In genomic region chr11:62725686-62726085, GRCh38 we compare ENCODE assay signal across 9 cellular contexts. TPM values are rescaled to one million over a fixed set of nuclear protein-coding genes. Genes with fewer than 3 reads are reported as not detected.
DNase-seq lines count a peak whose midpoint lies in the region; ATAC-seq, FAIRE-seq and TF ChIP-seq lines count a peak whose summit lies in the region.
"Had no signal": no experiment of that assay in that cellular context is flagged by ENCODE, and none has a peak within 500 bp of the region (broad histone marks: within the 10 kb centered on the region; RNA-seq: fewer than 3 reads in every experiment).

No MANE protein-coding gene starts in this region.

- peaks cover 12 to 21% of the 10 kb centered on the region in 2 experiments; a peak in 3 of 4 replicates for H3K4me1 ChIP-seq in SK-N-SH (ENCODE audit: control insufficient read depth in 1 of 2, insufficient read depth in 2 of 2, low read depth in 1 of 2, low read length in 1 of 2)
- peaks cover 22% of the 10 kb centered on the region for H3K4me1 ChIP-seq in keratinocyte (ENCODE audit: control insufficient read depth, extremely low read depth, insufficient read depth, low read length)
- peaks cover 15 to 54% (median 45%) of the 10 kb centered on the region in 5 donors for H3K4me1 ChIP-seq in subcutaneous abdominal adipose tissue (ENCODE audit: control insufficient read depth in 5 of 5, insufficient read depth in 5 of 5, low read length in 5 of 5)

- H3K9me3 ChIP-seq in SK-N-SH = no peaks in the 10 kb centered on the region
- H3K9me3 ChIP-seq in keratinocyte (ENCODE audit: control insufficient read depth, low read depth, low read length) = no peaks in the 10 kb centered on the region
- no peaks in the 10 kb centered on the region for H3K9me3 ChIP-seq in subcutaneous abdominal adipose tissue (ENCODE audit: control insufficient read depth in 5 of 5, low read length in 5 of 5)

- H3K4me3 ChIP-seq in SK-N-SH (ENCODE audit: low read depth in 2 of 2, low read length in 1 of 2) (peak overlapping the region; percentile 89 to 92), keratinocyte (ENCODE audit: control insufficient read depth in 2 of 3, extremely low read depth in 1 of 3, insufficient read depth in 2 of 3, low read depth in 1 of 3, low read length in 3 of 3) (peak overlapping the region; percentile 69 to 99 (median 80)), subcutaneous abdominal adipose tissue (ENCODE audit: low read depth in 1 of 5, low read length in 5 of 5) (peak overlapping the region; percentile 74 to 97 (median 94))

- no peaks in the 10 kb centered on the region for H3K9me2 ChIP-seq in SK-N-SH

- H4K20me1 ChIP-seq in SK-N-SH (ENCODE audit: insufficient read depth) (peaks cover 36% of the 10 kb centered on the region), keratinocyte (ENCODE audit: control insufficient read depth, extremely low read depth, insufficient read depth, low read length) (peaks cover 4% of the 10 kb centered on the region)

- H3K4me2 ChIP-seq in SK-N-SH (peak overlapping the region; percentile 93), keratinocyte (ENCODE audit: control insufficient read depth, extremely low read depth, insufficient read depth, low read depth, low read length) (peak overlapping the region; percentile 98)

- ATAC-seq in SK-N-SH treated with all-trans-retinoic acid at 6 μM for 48 hours = no peak
- ATAC-seq in activated T-helper 17 cell treated with anti-CD3 and anti-CD28 coated beads, Interleukin-2, amount 50 U/mL, for 72 hours (replicated peaks) = no peak

- H3K27me3 Mint-ChIP-seq in activated T-helper 17 cell treated with anti-CD3 and anti-CD28 coated beads, Interleukin-2, amount 50 U/mL, for 72 hours = no peaks in the 10 kb centered on the region

- dilution Hi-C loops in keratinocyte (cut with MboI; ENCODE audit: extremely low pct_ligation_motif_present, low sequenced_read_pairs) = no loop called here

- no peak for TF ChIP-seq CTCF in SK-N-SH (IDR thresholded peaks at IDR 0.05)
- TF ChIP-seq CTCF in keratinocyte (optimal IDR thresholded peaks at IDR 0.05 in 1 of 3, IDR thresholded peaks at IDR 0.05 in 1 of 3, conservative IDR thresholded peaks at IDR 0.05 in 1 of 3; ENCODE audit: extremely low read depth in 1 of 3, insufficient read depth in 2 of 3, low read length in 3 of 3) = no peak

- H3F3A ChIP-seq in SK-N-SH (replicated peaks; ENCODE audit: insufficient read depth) = peaks cover 26% of the 10 kb centered on the region

- peak overlapping the region; percentile 99 for H3K27ac ChIP-seq in SK-N-SH (ENCODE audit: low read depth in 2 of 2, low read length in 1 of 2)
- H3K27ac ChIP-seq in keratinocyte (ENCODE audit: control insufficient read depth, insufficient read depth, low read length) = peak overlapping the region; percentile 87
- H3K27ac ChIP-seq in subcutaneous abdominal adipose tissue (ENCODE audit: low read depth, low read length) = peak overlapping the region; percentile 98

- DNase-seq in SK-N-SH (no peak), keratinocyte (ENCODE audit: low read depth, low spot score) (no peak), EL (no peak), amygdala (lab: John Stamatoyannopoulos, UW) (no peak), NCI-H1105 (lab: John Stamatoyannopoulos, UW) (no peak)

- peak overlapping the region; percentile 95 for H3K4me3 Mint-ChIP-seq in activated T-helper 17 cell treated with anti-CD3 and anti-CD28 coated beads, Interleukin-2, amount 50 U/mL, for 72 hours

- H3K79me2 ChIP-seq in SK-N-SH (ENCODE audit: insufficient read depth) = peaks cover 84% of the 10 kb centered on the region
- peaks cover 76% of the 10 kb centered on the region for H3K79me2 ChIP-seq in keratinocyte (ENCODE audit: control insufficient read depth, insufficient read depth, low read length)

- H2AFZ ChIP-seq in SK-N-SH (ENCODE audit: low read depth) = no peak overlapping the region
- H2AFZ ChIP-seq in keratinocyte (ENCODE audit: control insufficient read depth, low read length) = no peak overlapping the region

- under 1% methylated on average over 8 of the region's 8 CpGs for whole genome bisulfite sequencing in SK-N-SH (ENCODE audit: low lambda C conversion rate)

- H3K36me3 ChIP-seq in SK-N-SH (replicated peaks in 1 of 2; ENCODE audit: control insufficient read depth in 1 of 2, insufficient read depth in 2 of 2, low read length in 1 of 2) = peaks cover 42 to 54% of the 10 kb centered on the region in 2 experiments
- peaks cover 21 to 30% of the 10 kb centered on the region in 2 experiments for H3K36me3 ChIP-seq in keratinocyte (ENCODE audit: control insufficient read depth in 2 of 2, extremely low read depth in 1 of 2, insufficient read depth in 2 of 2, low read length in 2 of 2)
- H3K36me3 ChIP-seq in subcutaneous abdominal adipose tissue (ENCODE audit: control insufficient read depth in 5 of 5, insufficient read depth in 5 of 5, low read length in 5 of 5) = peaks cover 27 to 39% (median 35%) of the 10 kb centered on the region in 5 donors

- no peaks in the 10 kb centered on the region for H3K27me3 ChIP-seq in SK-N-SH (ENCODE audit: insufficient read depth)
- no peaks in the 10 kb centered on the region for H3K27me3 ChIP-seq in keratinocyte (ENCODE audit: control insufficient read depth, extremely low read depth, insufficient read depth, low read length)
- no peaks in the 10 kb centered on the region for H3K27me3 ChIP-seq in subcutaneous abdominal adipose tissue (ENCODE audit: control insufficient read depth in 5 of 5, insufficient read depth in 4 of 5, low read length in 5 of 5)

- no peaks in the 10 kb centered on the region for H3K9me1 ChIP-seq in keratinocyte (ENCODE audit: control insufficient read depth, extremely low read depth, insufficient read depth, low read length)

- POLR2A ChIA-PET in SK-N-SH (lab: Yijun Ruan, JAX) = interaction anchor here (1.0 to 4.5 kb wide), 5 partner anchors 8 to 124 kb away, joined by 3 to 24 read pairs (median 5); partner anchors contain the start of gene MTA2

- CTCF ChIA-PET in SK-N-SH (lab: Yijun Ruan, JAX) = interaction anchor here (0.7 to 2.3 kb wide), 5 partner anchors 19 to 61 kb away, joined by 3 to 9 read pairs (median 5); partner anchors contain the start of genes BSCL2 and TMEM179B

- peak overlapping the region; percentile 87 for H3K27ac Mint-ChIP-seq in activated T-helper 17 cell treated with anti-CD3 and anti-CD28 coated beads, Interleukin-2, amount 50 U/mL, for 72 hours

- peaks cover 20% of the 10 kb centered on the region for H3K4me1 Mint-ChIP-seq in activated T-helper 17 cell treated with anti-CD3 and anti-CD28 coated beads, Interleukin-2, amount 50 U/mL, for 72 hours

- FAIRE-seq in keratinocyte (lab: Jason Lieb, UNC) = no peak

- no peak for TF ChIP-seq EP300 in SK-N-SH (IDR thresholded peaks at IDR 0.05; ENCODE audit: borderline replicate concordance in 1 of 2, low read depth in 1 of 2, low read length in 1 of 2)

- H3K9ac ChIP-seq in SK-N-SH = peak overlapping the region; percentile 88
- peak overlapping the region; percentile 94 for H3K9ac ChIP-seq in keratinocyte (ENCODE audit: control insufficient read depth, extremely low read depth, insufficient read depth, low read length)
- peak overlapping the region; percentile 92 to 98 (median 97) for H3K9ac ChIP-seq in subcutaneous abdominal adipose tissue (ENCODE audit: low read length in 5 of 5)

- no peaks in the 10 kb centered on the region for H3K9me3 Mint-ChIP-seq in activated T-helper 17 cell treated with anti-CD3 and anti-CD28 coated beads, Interleukin-2, amount 50 U/mL, for 72 hours

- H3K36me3 Mint-ChIP-seq in activated T-helper 17 cell treated with anti-CD3 and anti-CD28 coated beads, Interleukin-2, amount 50 U/mL, for 72 hours (ENCODE audit: low read depth) = peaks cover 93% of the 10 kb centered on the region

- TF ChIP-seq RAD21 in SK-N-SH (IDR thresholded peaks at IDR 0.05; ENCODE audit: low read length) = no peak

RNA-seq across cellular contexts. Expression of gene HNRNPUL2, which starts 1.6 kb away (rescaled TPM):
- 31.0 and 33.5 TPM in 2 replicates for polyA plus RNA-seq in SK-N-SH (2012; rRNA removed)
- 35.1 and 36.8 TPM in 2 replicates for polyA plus RNA-seq in SK-N-SH (2012; cell fraction: cytosol; rRNA removed)
- polyA plus RNA-seq in SK-N-SH (2012; cell fraction: nucleus; rRNA removed) = 12.0 and 19.6 TPM in 2 replicates
- 10 to 100 TPM; 54.0 to 60.1 TPM for total RNA-seq in activated T-helper 17 cell treated with anti-CD3 and anti-CD28 coated beads, Interleukin-2, amount 50 U/mL, for 72 hours
- polyA plus RNA-seq in keratinocyte = 17.2 to 29.0 TPM (median 20.3 TPM) in 3 replicates
- polyA plus RNA-seq in keratinocyte (2011; ENCODE audit: low read depth) = 17.3 TPM
- 26.5 and 31.2 TPM in 2 replicates for polyA plus RNA-seq in keratinocyte (2011; cell fraction: cytosol; rRNA removed)
- polyA plus RNA-seq in keratinocyte (2011; cell fraction: nucleus; rRNA removed) = 44.7 and 47.5 TPM in 2 replicates
- 27.0 and 57.0 TPM in 2 replicates for polyA plus RNA-seq in keratinocyte (2012; ENCODE audit: low replicate concordance)
- 10.2 to 19.5 TPM (median 13.6 TPM) in 3 replicates for polyA minus RNA-seq in keratinocyte
- 13.6 TPM for polyA minus RNA-seq in keratinocyte (2011; cell fraction: cytosol; rRNA and poly(A)+ RNA removed)
- polyA minus RNA-seq in keratinocyte (2011; cell fraction: nucleus; rRNA and poly(A)+ RNA removed) = 12.9 and 22.8 TPM in 2 replicates

RNA-seq across cellular contexts. Expression of gene TTC9C, which starts 2.6 kb away (rescaled TPM):
- polyA plus RNA-seq in SK-N-SH (2012; rRNA removed) = 31.3 and 37.5 TPM in 2 replicates
- polyA plus RNA-seq in SK-N-SH (2012; cell fraction: cytosol; rRNA removed) = 28.6 and 29.3 TPM in 2 replicates
- polyA plus RNA-seq in SK-N-SH (2012; cell fraction: nucleus; rRNA removed) = 60.8 and 68.1 TPM in 2 replicates
- total RNA-seq in activated T-helper 17 cell treated with anti-CD3 and anti-CD28 coated beads, Interleukin-2, amount 50 U/mL, for 72 hours = 10 to 100 TPM; 49.9 to 56.2 TPM
- polyA plus RNA-seq in keratinocyte = 14.7 to 26.1 TPM (median 23.8 TPM) in 3 replicates
- polyA plus RNA-seq in keratinocyte (2011; ENCODE audit: low read depth) = 20.3 TPM
- polyA plus RNA-seq in keratinocyte (2011; cell fraction: cytosol; rRNA removed) = 11.7 and 11.9 TPM in 2 replicates
- 31.7 and 36.5 TPM in 2 replicates for polyA plus RNA-seq in keratinocyte (2011; cell fraction: nucleus; rRNA removed)
- polyA plus RNA-seq in keratinocyte (2012; ENCODE audit: low replicate concordance) = 17.7 and 30.0 TPM in 2 replicates
- 9.5 to 12.0 TPM (median 10.0 TPM) in 3 replicates for polyA minus RNA-seq in keratinocyte
- 7.1 TPM for polyA minus RNA-seq in keratinocyte (2011; cell fraction: cytosol; rRNA and poly(A)+ RNA removed)
- 5.1 and 9.7 TPM in 2 replicates for polyA minus RNA-seq in keratinocyte (2011; cell fraction: nucleus; rRNA and poly(A)+ RNA removed)

RNA-seq across cellular contexts. Expression of gene GNG3, which starts 18.2 kb away (rescaled TPM):
- 0.11 and 0.16 TPM in 2 replicates for polyA plus RNA-seq in SK-N-SH (2012; rRNA removed)
- 0.09 and 0.10 TPM in 2 replicates for polyA plus RNA-seq in SK-N-SH (2012; cell fraction: cytosol; rRNA removed)
- 0.12 and 0.28 TPM in 2 replicates for polyA plus RNA-seq in SK-N-SH (2012; cell fraction: nucleus; rRNA removed)
- total RNA-seq in activated T-helper 17 cell treated with anti-CD3 and anti-CD28 coated beads, Interleukin-2, amount 50 U/mL, for 72 hours = not detected
- polyA plus RNA-seq in keratinocyte = not detected in 3 replicates
- not detected for polyA plus RNA-seq in keratinocyte (2011; ENCODE audit: low read depth)
- polyA plus RNA-seq in keratinocyte (2011; cell fraction: cytosol; rRNA removed) = not detected in 2 replicates
- not detected in 2 replicates for polyA plus RNA-seq in keratinocyte (2011; cell fraction: nucleus; rRNA removed)
- not detected in 2 replicates for polyA plus RNA-seq in keratinocyte (2012; ENCODE audit: low replicate concordance)
- polyA minus RNA-seq in keratinocyte = not detected in 3 replicates
- polyA minus RNA-seq in keratinocyte (2011; cell fraction: cytosol; rRNA and poly(A)+ RNA removed) = not detected
- polyA minus RNA-seq in keratinocyte (2011; cell fraction: nucleus; rRNA and poly(A)+ RNA removed) = not detected in 2 replicates
- total RNA-seq: T-helper 1 cell treated with Interleukin-12 subunit alpha and Interleukin-12 subunit beta and Interleukin-4 antibody, amounts not matched to agents 30 ng/mL and 1 ng/mL, for 36 hours had no signal

RNA-seq across cellular contexts. Expression of gene BSCL2, which starts 18.5 kb away (rescaled TPM):
- polyA plus RNA-seq in SK-N-SH (2012; rRNA removed) = 81.5 and 118 TPM in 2 replicates
- 48.4 and 73.1 TPM in 2 replicates for polyA plus RNA-seq in SK-N-SH (2012; cell fraction: cytosol; rRNA removed)
- 102 and 146 TPM in 2 replicates for polyA plus RNA-seq in SK-N-SH (2012; cell fraction: nucleus; rRNA removed)
- total RNA-seq in activated T-helper 17 cell treated with anti-CD3 and anti-CD28 coated beads, Interleukin-2, amount 50 U/mL, for 72 hours = 10 to 100 TPM; 31.1 to 39.2 TPM
- 21.9 to 50.5 TPM (median 38.6 TPM) in 3 replicates for polyA plus RNA-seq in keratinocyte
- polyA plus RNA-seq in keratinocyte (2011; ENCODE audit: low read depth) = 3.9 TPM
- polyA plus RNA-seq in keratinocyte (2011; cell fraction: cytosol; rRNA removed) = 34.8 and 37.2 TPM in 2 replicates
- polyA plus RNA-seq in keratinocyte (2011; cell fraction: nucleus; rRNA removed) = 18.7 and 37.1 TPM in 2 replicates
- 22.3 and 57.9 TPM in 2 replicates for polyA plus RNA-seq in keratinocyte (2012; ENCODE audit: low replicate concordance)
- 50.9 to 87.0 TPM (median 71.8 TPM) in 3 replicates for polyA minus RNA-seq in keratinocyte
- polyA minus RNA-seq in keratinocyte (2011; cell fraction: cytosol; rRNA and poly(A)+ RNA removed) = 55.4 TPM
- 19.2 and 19.8 TPM in 2 replicates for polyA minus RNA-seq in keratinocyte (2011; cell fraction: nucleus; rRNA and poly(A)+ RNA removed)

RNA-seq across cellular contexts. Expression of gene ZBTB3, which starts 28.3 kb away (rescaled TPM):
- polyA plus RNA-seq in SK-N-SH (2012; rRNA removed) (2.1 and 3.3 TPM in 2 replicates), keratinocyte (3.4 to 7.2 TPM (median 4.0 TPM) in 3 replicates)
- polyA plus RNA-seq in SK-N-SH (2012; cell fraction: cytosol; rRNA removed) = 2.4 and 3.7 TPM in 2 replicates
- polyA plus RNA-seq in SK-N-SH (2012; cell fraction: nucleus; rRNA removed) = 3.6 and 4.2 TPM in 2 replicates
- total RNA-seq in activated T-helper 17 cell treated with anti-CD3 and anti-CD28 coated beads, Interleukin-2, amount 50 U/mL, for 72 hours = 10 to 100 TPM; 12.8 to 13.9 TPM
- 0.66 TPM for polyA plus RNA-seq in keratinocyte (2011; ENCODE audit: low read depth)
- 2.3 and 2.4 TPM in 2 replicates for polyA plus RNA-seq in keratinocyte (2011; cell fraction: cytosol; rRNA removed)
- polyA plus RNA-seq in keratinocyte (2011; cell fraction: nucleus; rRNA removed) = 8.5 and 9.2 TPM in 2 replicates
- polyA plus RNA-seq in keratinocyte (2012; ENCODE audit: low replicate concordance) = 3.3 and 4.3 TPM in 2 replicates
- polyA minus RNA-seq in keratinocyte = 7.4 to 12.3 TPM (median 11.0 TPM) in 3 replicates
- polyA minus RNA-seq in keratinocyte (2011; cell fraction: cytosol; rRNA and poly(A)+ RNA removed) = 8.6 TPM
- polyA minus RNA-seq in keratinocyte (2011; cell fraction: nucleus; rRNA and poly(A)+ RNA removed) = 6.5 and 13.7 TPM in 2 replicates
